In the genomic region with DNA sequence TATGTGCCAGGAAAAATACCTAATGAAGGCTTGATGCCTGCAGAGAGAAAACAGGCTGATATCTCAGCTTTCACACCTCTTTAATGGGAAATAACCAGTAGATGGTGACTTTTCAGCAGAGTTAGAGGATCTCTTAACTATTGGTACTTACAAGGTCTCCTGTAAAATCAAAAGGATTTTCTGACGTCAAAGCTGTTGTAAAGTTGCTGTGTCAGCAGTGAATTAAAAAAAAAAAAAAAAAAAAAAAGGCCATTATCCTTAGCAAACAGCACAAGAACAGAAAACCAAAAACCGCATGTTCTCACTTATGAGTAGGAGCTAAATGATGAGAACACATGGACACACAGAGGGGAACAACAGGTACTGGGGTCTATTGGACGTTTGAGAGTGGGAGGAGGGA, we compare ENCODE assay signal across 31 cellular contexts.
"Had no signal": no experiment of that assay in that cellular context is flagged by ENCODE, and none has a peak within 500 bp of the region (broad histone marks: within the 10 kb centered on the region; RNA-seq: fewer than 3 reads in every experiment).

No MANE protein-coding gene starts in this region.

- ATAC-seq: natural killer cell; psoas muscle; right cardiac atrium; sciatic nerve; stimulated activated memory B cell treated with anti-CD40 and anti-IgM and Interleukin-4, amounts not matched to agents 10 μg/mL and 1 μg/mL and 100 μg/mL, for 72 hours; stimulated activated naive CD8-positive, alpha-beta T cell treated with anti-CD3 and anti-CD28 coated beads, Interleukin-15, amount 100 ng/mL, for 72 hours; stimulated activated naive CD8-positive, alpha-beta T cell treated with anti-CD3 and anti-CD28 coated beads, Interleukin-15, Interleukin-2, amounts not matched to agents 100 U/mL and 50 U/mL, for 24 hours; upper lobe of right lung had no signal

- DNase-seq: natural killer cell; occipital lobe; ovary; posterior cingulate gyrus; psoas muscle; right cardiac atrium; spleen; stimulated activated CD4-positive, alpha-beta T cell treated with anti-CD3 and anti-CD28 coated beads, Interleukin-12 subunit alpha, Interleukin-12 subunit beta, amount 100 ng/mL, for 4 hours; stimulated activated CD4-positive, alpha-beta T cell treated with anti-CD3 and anti-CD28 coated beads, Interleukin-1b, Interleukin-23, amount 100 ng/mL, for 48 hours; stimulated activated CD4-positive, alpha-beta T cell treated with anti-CD3 and anti-CD28 coated beads, Interleukin-4, amount 100 ng/mL, for 1 hour; stimulated activated CD4-positive, alpha-beta T cell treated with anti-CD3 and anti-CD28 coated beads, Interleukin-4, amount 100 ng/mL, for 4 hours; stimulated activated CD8-positive, alpha-beta memory T cell treated with anti-CD3 and anti-CD28 coated beads, Interleukin-4, amount 100 ng/mL, for 48 hours; stimulated activated naive CD4-positive, alpha-beta T cell; stimulated activated naive CD8-positive, alpha-beta T cell treated with anti-CD3 and anti-CD28 coated beads, Interleukin-15, amount 100 ng/mL, for 72 hours; stimulated activated naive CD8-positive, alpha-beta T cell treated with anti-CD3 and anti-CD28 coated beads, Interleukin-15, Interleukin-2, amounts not matched to agents 100 U/mL and 50 U/mL, for 24 hours; substantia nigra; testis; tibial artery; transverse colon; upper lobe of right lung; uterus had no signal

- H3K9me3 ChIP-seq: ovary, psoas muscle, spleen, suprapubic skin, testis, tibial artery, transverse colon, upper lobe of right lung, uterus had no signal

- H3K9me3 Mint-ChIP-seq: nephron; neural progenitor cell; stimulated activated memory B cell treated with anti-CD40 and anti-IgM and Interleukin-4, amounts not matched to agents 10 μg/mL and 1 μg/mL and 100 μg/mL, for 72 hours had no signal

- H3K4me1 ChIP-seq: neural progenitor cell, parathyroid adenoma, psoas muscle, spleen, suprapubic skin, testis, tibial artery, transverse colon, upper lobe of right lung, uterus had no signal

- H3K79me2 ChIP-seq: parathyroid adenoma had no signal

- H3K36me3 Mint-ChIP-seq: neural progenitor cell; stimulated activated memory B cell treated with anti-CD40 and anti-IgM and Interleukin-4, amounts not matched to agents 10 μg/mL and 1 μg/mL and 100 μg/mL, for 72 hours; type B pancreatic cell had no signal

- H3K4me3 Mint-ChIP-seq: natural killer cell; nephron; neural progenitor cell; stimulated activated memory B cell treated with anti-CD40 and anti-IgM and Interleukin-4, amounts not matched to agents 10 μg/mL and 1 μg/mL and 100 μg/mL, for 72 hours; stimulated activated naive CD8-positive, alpha-beta T cell treated with anti-CD3 and anti-CD28 coated beads, Interleukin-15, amount 100 ng/mL, for 72 hours; type B pancreatic cell had no signal

- H3K9ac ChIP-seq: neural progenitor cell, parathyroid adenoma had no signal

- H3K4me1 Mint-ChIP-seq: natural killer cell; stimulated activated memory B cell treated with anti-CD40 and anti-IgM and Interleukin-4, amounts not matched to agents 10 μg/mL and 1 μg/mL and 100 μg/mL, for 72 hours; stimulated activated naive CD8-positive, alpha-beta T cell treated with anti-CD3 and anti-CD28 coated beads, Interleukin-15, amount 100 ng/mL, for 72 hours had no signal

- H3K4me2 ChIP-seq: neural progenitor cell, smooth muscle cell had no signal

- H3K27ac Mint-ChIP-seq: natural killer cell; nephron; neural progenitor cell; progenitor cell of endocrine pancreas; stimulated activated memory B cell treated with anti-CD40 and anti-IgM and Interleukin-4, amounts not matched to agents 10 μg/mL and 1 μg/mL and 100 μg/mL, for 72 hours; stimulated activated naive CD8-positive, alpha-beta T cell treated with anti-CD3 and anti-CD28 coated beads, Interleukin-15, amount 100 ng/mL, for 72 hours; type B pancreatic cell had no signal

- H3K27me3 Mint-ChIP-seq: progenitor cell of endocrine pancreas; stimulated activated memory B cell treated with anti-CD40 and anti-IgM and Interleukin-4, amounts not matched to agents 10 μg/mL and 1 μg/mL and 100 μg/mL, for 72 hours; stimulated activated naive CD8-positive, alpha-beta T cell treated with anti-CD3 and anti-CD28 coated beads, Interleukin-15, amount 100 ng/mL, for 72 hours; type B pancreatic cell had no signal

- H3K27me3 ChIP-seq: neural progenitor cell, ovary, spleen, suprapubic skin, testis, tibial artery, transverse colon, upper lobe of right lung, uterus had no signal

- H3K27ac ChIP-seq: neural progenitor cell, ovary, parathyroid adenoma, psoas muscle, skin epidermis, spleen, suprapubic skin, testis, tibial artery, transverse colon, upper lobe of right lung, uterus had no signal

- H3K36me3 ChIP-seq: neural progenitor cell, ovary, spleen, suprapubic skin, tibial artery, transverse colon, upper lobe of right lung, uterus had no signal

- H2AFZ ChIP-seq: neural progenitor cell, parathyroid adenoma had no signal

- H3K4me3 ChIP-seq: neural progenitor cell, ovary, psoas muscle, skin epidermis, smooth muscle cell, spleen, suprapubic skin, testis, tibial artery, transverse colon, upper lobe of right lung, uterus had no signal
